Comparison of ENCODE assay signal across 15 cellular contexts in genomic region chr2:213545481-213545880, GRCh38.
"Had no signal": no experiment of that assay in that cellular context is flagged by ENCODE, and none has a peak within 500 bp of the region (broad histone marks: within the 10 kb centered on the region; RNA-seq: fewer than 3 reads in every experiment).

No MANE protein-coding gene starts in this region.

- H3K9me3 ChIP-seq: esophagus squamous epithelium, heart left ventricle, neutrophil, right atrium auricular region, tibial artery, vagina had no signal

- H3K4me3 ChIP-seq: esophagus squamous epithelium, heart left ventricle, right atrium auricular region, skin epidermis, tibial artery, vagina had no signal

- FAIRE-seq: astrocyte had no signal

- DNase-seq: activated CD4-positive, alpha-beta T cell treated with anti-CD3 and anti-CD28 coated beads for 48 hours; activated CD8-positive, alpha-beta memory T cell treated with anti-CD3 and anti-CD28 coated beads, Interleukin-2, amount 50 U/mL, for 48 hours; activated CD8-positive, alpha-beta T cell treated with anti-CD3 and anti-CD28 coated beads, Interleukin-2, amount 10 ng/mL, durations not matched to agents 7 days and 5 days; activated naive CD4-positive, alpha-beta T cell treated with Interleukin-2 at 50 U/mL for 16 hours; activated naive CD8-positive, alpha-beta T cell treated with anti-CD3 and anti-CD28 coated beads, Interleukin-2, amount 50 U/mL, for 24 hours; esophagus squamous epithelium; foreskin fibroblast; heart left ventricle; naive thymus-derived CD8-positive, alpha-beta T cell; tibial artery had no signal

- H3K27me3 ChIP-seq: esophagus squamous epithelium, heart left ventricle, neutrophil, right atrium auricular region, tibial artery, vagina had no signal

- H3K4me1 ChIP-seq: esophagus squamous epithelium, heart left ventricle, right atrium auricular region, tibial artery, vagina had no signal

- H3K4me1 Mint-ChIP-seq: activated naive CD8-positive, alpha-beta T cell treated with anti-CD3 and anti-CD28 coated beads, Interleukin-2, amount 50 U/mL, for 24 hours had no signal

- H3K4me3 Mint-ChIP-seq: activated CD8-positive, alpha-beta T cell treated with anti-CD3 and anti-CD28 coated beads, Interleukin-2, amount 10 ng/mL, durations not matched to agents 7 days and 5 days; activated naive CD8-positive, alpha-beta T cell treated with anti-CD3 and anti-CD28 coated beads, Interleukin-2, amount 50 U/mL, for 24 hours; naive thymus-derived CD8-positive, alpha-beta T cell had no signal

- H3K36me3 Mint-ChIP-seq: naive thymus-derived CD8-positive, alpha-beta T cell had no signal

- H3K27me3 Mint-ChIP-seq: activated naive CD8-positive, alpha-beta T cell treated with anti-CD3 and anti-CD28 coated beads, Interleukin-2, amount 50 U/mL, for 24 hours; naive thymus-derived CD8-positive, alpha-beta T cell had no signal

- H3K27ac ChIP-seq: esophagus squamous epithelium, heart left ventricle, neutrophil, right atrium auricular region, skin epidermis, tibial artery, vagina had no signal

- H3K36me3 ChIP-seq: esophagus squamous epithelium, heart left ventricle, neutrophil, right atrium auricular region, tibial artery, vagina had no signal

- H3K27ac Mint-ChIP-seq: activated CD8-positive, alpha-beta T cell treated with anti-CD3 and anti-CD28 coated beads, Interleukin-2, amount 10 ng/mL, durations not matched to agents 7 days and 5 days; activated naive CD8-positive, alpha-beta T cell treated with anti-CD3 and anti-CD28 coated beads, Interleukin-2, amount 50 U/mL, for 24 hours; naive thymus-derived CD8-positive, alpha-beta T cell had no signal

- ATAC-seq: activated CD8-positive, alpha-beta T cell treated with anti-CD3 and anti-CD28 coated beads, Interleukin-2, amount 10 ng/mL, durations not matched to agents 7 days and 5 days; activated naive CD8-positive, alpha-beta T cell treated with anti-CD3 and anti-CD28 coated beads, Interleukin-2, amount 50 U/mL, for 24 hours; heart left ventricle; naive thymus-derived CD8-positive, alpha-beta T cell had no signal
